In genomic region chr5:132063090-132063911, GRCh38 we compare ENCODE assay signal across 7 cellular contexts. TPM values are rescaled to one million over a fixed set of nuclear protein-coding genes. Genes with fewer than 3 reads are reported as not detected.
A peak's percentile ranks its signal among the peaks of the same experiment; 100 is the strongest.
DNase-seq lines count a peak whose midpoint lies in the region; ATAC-seq, FAIRE-seq and TF ChIP-seq lines count a peak whose summit lies in the region.

No MANE protein-coding gene starts in this region.

- TF ChIP-seq CTCF in GM06990 (IDR thresholded peaks at IDR 0.05; ENCODE audit: insufficient read depth, low read length, poor library complexity, severe bottlenecking) = peak; percentile 98

- FAIRE-seq in H54 (lab: Jason Lieb, UNC) = no peak

- peak; percentile 88 for ATAC-seq in left lobe of liver

- no peaks in the 10 kb centered on the region for H3K36me3 ChIP-seq in GM06990 (ENCODE audit: control insufficient read depth, insufficient read depth, low read length)

- no peak for TF ChIP-seq POLR2A in H54 (IDR thresholded peaks at IDR 0.05; ENCODE audit: low read depth, low read length)

- no peaks in the 10 kb centered on the region; the same call in 1 of the 2 replicates for H3K27me3 ChIP-seq in GM06990 (replicated peaks; ENCODE audit: control insufficient read depth, insufficient read depth, low read length)

- DNase-seq in GM06990 (ENCODE audit: extremely low read depth, insufficient read length) (peak; percentile 47), H54 (ENCODE audit: insufficient read length, low spot score) (peak; percentile 70), NCI-H1694 treated with DMSO at 0.1 percent for 48 hours (lab: John Stamatoyannopoulos, UW) (peak; percentile 8), left lobe of liver (ENCODE audit: low spot score) (peak; percentile 69)
- peak; percentile 49 for DNase-seq in activated CD4-positive, CD25-positive, alpha-beta regulatory T cell treated with anti-CD3 and anti-CD28 coated beads, Interleukin-2, amount 50 U/mL, for 16 hours (ENCODE audit: low read depth, low spot score)
- DNase-seq in central memory CD4-positive, alpha-beta T cell = peak; percentile 62
- DNase-seq in stimulated activated CD4-positive, alpha-beta T cell treated with anti-CD3 and anti-CD28 coated beads, TNF-alpha, amount 100 ng/mL, for 1 hour (ENCODE audit: low read depth in 3 of 3, low spot score in 1 of 3) = peak; percentile 32 to 85 (median 70)

- H3K4me3 ChIP-seq in GM06990 (replicated peaks; ENCODE audit: low read depth, low read length) = no peak overlapping the region

RNA-seq across cellular contexts. Expression of gene IL3, which starts 2.8 kb away (rescaled TPM):
- not detected for total RNA-seq in left lobe of liver

RNA-seq across cellular contexts. Expression of gene CSF2, which starts 10.3 kb away (rescaled TPM):
- not detected for total RNA-seq in left lobe of liver

RNA-seq across cellular contexts. Expression of gene ACSL6, which starts 51.8 kb away (rescaled TPM):
- 3.7 TPM for total RNA-seq in left lobe of liver

Comparison
In these comparisons a context has a peak if more than half of its experiments do, and no peak if none do; other contexts are left out.
1. DNase-seq: peak in every context shown above with its lines; median percentile 70 in H54; 70 in stimulated activated CD4-positive, alpha-beta T cell treated with anti-CD3 and anti-CD28 coated beads, TNF-alpha, amount 100 ng/mL, for 1 hour; 69 in left lobe of liver; 62 in central memory CD4-positive, alpha-beta T cell; 49 in activated CD4-positive, CD25-positive, alpha-beta regulatory T cell treated with anti-CD3 and anti-CD28 coated beads, Interleukin-2, amount 50 U/mL, for 16 hours; 47 in GM06990; 8 in NCI-H1694 treated with DMSO at 0.1 percent for 48 hours.